37 cellular contexts compared by ENCODE assay signal in genomic region chr5:63408984-63409383, GRCh38.
"Had no signal": no experiment of that assay in that cellular context is flagged by ENCODE, and none has a peak within 500 bp of the region (broad histone marks: within the 10 kb centered on the region; RNA-seq: fewer than 3 reads in every experiment).

No MANE protein-coding gene starts in this region.

- H3K36me3 ChIP-seq: adrenal gland, ascending aorta, brain microvascular endothelial cell, cardiac muscle cell had no signal

- H3K4me3 ChIP-seq: adrenal gland, ascending aorta, body of pancreas, cardiac muscle cell had no signal

- H3K36me3 Mint-ChIP-seq: activated naive CD4-positive, alpha-beta T cell treated with anti-CD3 and anti-CD28 coated beads, Interleukin-2, amount 10 ng/mL, durations not matched to agents 7 days and 5 days; activated naive CD4-positive, alpha-beta T cell treated with anti-CD3 and anti-CD28 coated beads, Interleukin-2, amount 50 U/mL, for 24 hours; activated naive CD4-positive, alpha-beta T cell treated with anti-CD3 and anti-CD28 coated beads, Interleukin-2, amount 50 U/mL, for 72 hours; activated naive CD8-positive, alpha-beta T cell; activated naive CD8-positive, alpha-beta T cell treated with anti-CD3 and anti-CD28 coated beads for 36 hours; activated naive CD8-positive, alpha-beta T cell treated with anti-CD3 and anti-CD28 coated beads, Interleukin-2, amount 10 ng/mL, durations not matched to agents 7 days and 5 days; brain had no signal

- ATAC-seq: activated naive CD4-positive, alpha-beta T cell treated with anti-CD3 and anti-CD28 coated beads, Interleukin-2, amount 50 U/mL, for 72 hours; activated naive CD8-positive, alpha-beta T cell treated with anti-CD3 and anti-CD28 coated beads, Interleukin-2, amount 50 U/mL, for 24 hours; activated T-cell treated with anti-CD3 and anti-CD28 coated beads, Interleukin-2, amount 50 U/mL, for 4 hours; activated T-cell treated with anti-CD3 and anti-CD28 coated beads, Interleukin-2, amount 50 U/mL, for 72 hours; activated T-helper 17 cell treated with anti-CD3 and anti-CD28 coated beads, Interleukin-2, amount 50 U/mL, for 72 hours; body of pancreas had no signal

- H3K4me1 ChIP-seq: adrenal gland, ascending aorta, body of pancreas had no signal

- H3K4me1 Mint-ChIP-seq: activated naive CD4-positive, alpha-beta T cell treated with anti-CD3 and anti-CD28 coated beads, Interleukin-2, amount 10 ng/mL, durations not matched to agents 7 days and 5 days; activated naive CD4-positive, alpha-beta T cell treated with anti-CD3 and anti-CD28 coated beads, Interleukin-2, amount 50 U/mL, for 24 hours; activated naive CD8-positive, alpha-beta T cell treated with anti-CD3 and anti-CD28 coated beads for 36 hours; activated naive CD8-positive, alpha-beta T cell treated with anti-CD3 and anti-CD28 coated beads, Interleukin-2, amount 10 ng/mL, durations not matched to agents 7 days and 5 days; activated naive CD8-positive, alpha-beta T cell treated with anti-CD3 and anti-CD28 coated beads, Interleukin-2, amount 50 U/mL, for 24 hours; activated T-helper 17 cell treated with anti-CD3 and anti-CD28 coated beads, Interleukin-2, amount 50 U/mL, for 72 hours; brain; central memory CD8-positive, alpha-beta T cell had no signal

- H3K27me3 Mint-ChIP-seq: activated naive CD4-positive, alpha-beta T cell treated with anti-CD3 and anti-CD28 coated beads, Interleukin-2, amount 10 ng/mL, durations not matched to agents 7 days and 5 days; activated naive CD4-positive, alpha-beta T cell treated with anti-CD3 and anti-CD28 coated beads, Interleukin-2, amount 50 U/mL, for 24 hours; activated naive CD8-positive, alpha-beta T cell; activated naive CD8-positive, alpha-beta T cell treated with anti-CD3 and anti-CD28 coated beads for 36 hours; activated naive CD8-positive, alpha-beta T cell treated with anti-CD3 and anti-CD28 coated beads, Interleukin-2, amount 10 ng/mL, durations not matched to agents 7 days and 5 days; activated naive CD8-positive, alpha-beta T cell treated with anti-CD3 and anti-CD28 coated beads, Interleukin-2, amount 50 U/mL, for 24 hours; activated T-cell treated with anti-CD3 and anti-CD28 coated beads, Interleukin-2, amount 50 U/mL, for 24 hours; activated T-helper 17 cell treated with anti-CD3 and anti-CD28 coated beads, Interleukin-2, amount 50 U/mL, for 72 hours; brain; central memory CD8-positive, alpha-beta T cell had no signal

- H3K27ac Mint-ChIP-seq: activated naive CD4-positive, alpha-beta T cell treated with anti-CD3 and anti-CD28 coated beads for 36 hours; activated naive CD4-positive, alpha-beta T cell treated with anti-CD3 and anti-CD28 coated beads, Interleukin-2, amount 10 ng/mL, durations not matched to agents 7 days and 5 days; activated naive CD4-positive, alpha-beta T cell treated with anti-CD3 and anti-CD28 coated beads, Interleukin-2, amount 50 U/mL, for 24 hours; activated naive CD4-positive, alpha-beta T cell treated with anti-CD3 and anti-CD28 coated beads, Interleukin-2, amount 50 U/mL, for 72 hours; activated naive CD8-positive, alpha-beta T cell; activated naive CD8-positive, alpha-beta T cell treated with anti-CD3 and anti-CD28 coated beads for 36 hours; activated naive CD8-positive, alpha-beta T cell treated with anti-CD3 and anti-CD28 coated beads, Interleukin-2, amount 10 ng/mL, durations not matched to agents 7 days and 5 days; activated naive CD8-positive, alpha-beta T cell treated with anti-CD3 and anti-CD28 coated beads, Interleukin-2, amount 50 U/mL, for 24 hours; activated T-cell treated with anti-CD3 and anti-CD28 coated beads, Interleukin-2, amount 50 U/mL, for 24 hours; activated T-cell treated with anti-CD3 and anti-CD28 coated beads, Interleukin-2, amount 50 U/mL, for 72 hours; activated T-helper 1 cell treated with anti-CD3 and anti-CD28 coated beads, Interleukin-12 subunit alpha, Interleukin-12 subunit beta, Interleukin-2, Interleukin-4 antibody, amounts not matched to agents 30 ng/mL and 10 ng/mL and 1 ng/mL, durations not matched to agents 14 hours and 24 hours and 36 hours; activated T-helper 17 cell treated with anti-CD3 and anti-CD28 coated beads, Interleukin-2, amount 50 U/mL, for 72 hours; activated T-helper 2 cell treated with anti-CD3 and anti-CD28 coated beads, Interferon-gamma antibody, Interleukin-2, Interleukin-4, amounts not matched to agents 10 μg/mL and 5 μg/mL and 100 μg/mL, durations not matched to agents 14 hours and 24 hours and 36 hours; brain had no signal

- H3K27ac ChIP-seq: adrenal gland, ascending aorta, body of pancreas, brain microvascular endothelial cell, cardiac muscle cell had no signal

- H3K9me3 ChIP-seq: adrenal gland, ascending aorta, body of pancreas had no signal

- H3K9me3 Mint-ChIP-seq: activated naive CD4-positive, alpha-beta T cell treated with anti-CD3 and anti-CD28 coated beads for 36 hours; activated naive CD4-positive, alpha-beta T cell treated with anti-CD3 and anti-CD28 coated beads, Interleukin-2, amount 10 ng/mL, durations not matched to agents 7 days and 5 days; activated naive CD8-positive, alpha-beta T cell treated with anti-CD3 and anti-CD28 coated beads, Interleukin-2, amount 10 ng/mL, durations not matched to agents 7 days and 5 days; activated naive CD8-positive, alpha-beta T cell treated with anti-CD3 and anti-CD28 coated beads, Interleukin-2, amount 50 U/mL, for 24 hours; activated T-cell treated with anti-CD3 and anti-CD28 coated beads, Interleukin-2, amount 50 U/mL, for 4 hours; activated T-helper 1 cell treated with anti-CD3 and anti-CD28 coated beads, Interleukin-12 subunit alpha, Interleukin-12 subunit beta, Interleukin-2, Interleukin-4 antibody, amounts not matched to agents 30 ng/mL and 10 ng/mL and 1 ng/mL, durations not matched to agents 14 hours and 24 hours and 36 hours; activated T-helper 2 cell treated with anti-CD3 and anti-CD28 coated beads, Interferon-gamma antibody, Interleukin-2, Interleukin-4, amounts not matched to agents 10 μg/mL and 5 μg/mL and 100 μg/mL, durations not matched to agents 14 hours and 24 hours and 36 hours; brain had no signal

- H3K4me3 Mint-ChIP-seq: activated naive CD4-positive, alpha-beta T cell treated with anti-CD3 and anti-CD28 coated beads for 36 hours; activated naive CD4-positive, alpha-beta T cell treated with anti-CD3 and anti-CD28 coated beads, Interleukin-2, amount 10 ng/mL, durations not matched to agents 7 days and 5 days; activated naive CD4-positive, alpha-beta T cell treated with anti-CD3 and anti-CD28 coated beads, Interleukin-2, amount 50 U/mL, for 24 hours; activated naive CD8-positive, alpha-beta T cell; activated naive CD8-positive, alpha-beta T cell treated with anti-CD3 and anti-CD28 coated beads for 36 hours; activated naive CD8-positive, alpha-beta T cell treated with anti-CD3 and anti-CD28 coated beads, Interleukin-2, amount 10 ng/mL, durations not matched to agents 7 days and 5 days; activated naive CD8-positive, alpha-beta T cell treated with anti-CD3 and anti-CD28 coated beads, Interleukin-2, amount 50 U/mL, for 24 hours; activated T-cell treated with anti-CD3 and anti-CD28 coated beads, Interleukin-2, amount 50 U/mL, for 24 hours; activated T-cell treated with anti-CD3 and anti-CD28 coated beads, Interleukin-2, amount 50 U/mL, for 4 hours; activated T-cell treated with anti-CD3 and anti-CD28 coated beads, Interleukin-2, amount 50 U/mL, for 72 hours; activated T-helper 1 cell treated with anti-CD3 and anti-CD28 coated beads, Interleukin-12 subunit alpha, Interleukin-12 subunit beta, Interleukin-2, Interleukin-4 antibody, amounts not matched to agents 30 ng/mL and 10 ng/mL and 1 ng/mL, durations not matched to agents 14 hours and 24 hours and 36 hours; activated T-helper 17 cell treated with anti-CD3 and anti-CD28 coated beads, Interleukin-2, amount 50 U/mL, for 72 hours; brain; central memory CD8-positive, alpha-beta T cell had no signal

- DNase-seq: activated effector memory CD4-positive, alpha-beta T cell treated with anti-CD3 and anti-CD28 coated beads, Interleukin-2, amount 50 U/mL, for 16 hours; activated effector memory CD4-positive, alpha-beta T cell treated with Interleukin-2 at 50 U/mL for 16 hours; activated gamma-delta T cell; activated gamma-delta T cell treated with Interleukin-2 at 50 U/mL for 16 hours; activated naive CD4-positive, alpha-beta T cell; activated naive CD4-positive, alpha-beta T cell treated with anti-CD3 and anti-CD28 coated beads for 36 hours; activated naive CD4-positive, alpha-beta T cell treated with anti-CD3 and anti-CD28 coated beads, Interleukin-2, amount 10 ng/mL, durations not matched to agents 7 days and 5 days; activated naive CD4-positive, alpha-beta T cell treated with anti-CD3 and anti-CD28 coated beads, Interleukin-2, amount 50 U/mL, for 16 hours; activated naive CD4-positive, alpha-beta T cell treated with Interleukin-2 at 50 U/mL for 16 hours; activated naive CD8-positive, alpha-beta T cell treated with anti-CD3 and anti-CD28 coated beads for 36 hours; activated naive CD8-positive, alpha-beta T cell treated with anti-CD3 and anti-CD28 coated beads, Interleukin-2, amount 10 ng/mL, durations not matched to agents 7 days and 5 days; activated naive CD8-positive, alpha-beta T cell treated with anti-CD3 and anti-CD28 coated beads, Interleukin-2, amount 50 U/mL, for 24 hours; activated T-cell treated with anti-CD3 and anti-CD28 coated beads, Interleukin-2, amount 50 U/mL, for 1 hour; activated T-cell treated with anti-CD3 and anti-CD28 coated beads, Interleukin-2, amount 50 U/mL, for 24 hours; activated T-cell treated with anti-CD3 and anti-CD28 coated beads, Interleukin-2, amount 50 U/mL, for 4 hours; activated T-cell treated with anti-CD3 and anti-CD28 coated beads, Interleukin-2, amount 50 U/mL, for 48 hours; activated T-cell treated with anti-CD3 and anti-CD28 coated beads, Interleukin-2, amount 50 U/mL, for 72 hours; adrenal gland; amniotic stem cell; amygdala; anterior cingulate cortex; aorta; body of pancreas; brain microvascular endothelial cell; caudate nucleus; central memory CD4-positive, alpha-beta T cell; cerebellar nuclear complex had no signal

- H3K27me3 ChIP-seq: adrenal gland, ascending aorta, body of pancreas, brain microvascular endothelial cell, cardiac muscle cell had no signal
